In the genomic region with DNA sequence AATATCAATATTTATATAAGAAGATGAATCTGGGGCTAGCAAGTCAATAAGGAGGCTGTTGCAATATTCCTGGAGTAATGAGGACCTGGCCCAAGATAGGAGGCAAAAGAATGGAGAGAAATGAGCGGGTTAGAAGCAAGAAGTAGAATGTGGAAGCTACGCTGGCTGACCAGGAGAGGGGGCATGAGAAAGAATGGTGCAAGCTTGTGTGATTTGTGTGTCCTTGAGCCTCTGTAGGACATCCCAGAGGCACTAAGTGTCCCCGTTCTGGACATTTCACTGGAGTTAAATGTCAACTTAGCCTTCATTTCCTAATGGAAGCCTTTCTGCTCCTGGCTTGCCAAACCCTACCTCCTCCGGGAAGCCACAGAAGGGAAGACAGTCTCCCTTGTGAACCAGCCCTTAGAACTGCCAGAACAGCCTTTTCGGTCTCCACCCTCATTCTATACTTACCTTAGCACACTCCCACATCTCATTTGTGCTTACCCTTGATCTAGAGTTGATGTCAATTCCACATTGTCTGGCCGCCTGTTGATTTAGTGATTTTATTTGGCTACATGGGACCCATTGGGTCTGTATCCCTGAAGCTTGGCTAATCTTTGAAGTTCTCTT, we compare ENCODE assay signal across 1 cellular context.
TF ChIP-seq lines count a peak whose summit lies in the region.

No MANE protein-coding gene starts in this region.

TF ChIP-seq in WTC11, 78 proteins besides CTCF, POLR2A, EP300 and RAD21 (continued from another document):
- TF ChIP-seq, protein P1, sequence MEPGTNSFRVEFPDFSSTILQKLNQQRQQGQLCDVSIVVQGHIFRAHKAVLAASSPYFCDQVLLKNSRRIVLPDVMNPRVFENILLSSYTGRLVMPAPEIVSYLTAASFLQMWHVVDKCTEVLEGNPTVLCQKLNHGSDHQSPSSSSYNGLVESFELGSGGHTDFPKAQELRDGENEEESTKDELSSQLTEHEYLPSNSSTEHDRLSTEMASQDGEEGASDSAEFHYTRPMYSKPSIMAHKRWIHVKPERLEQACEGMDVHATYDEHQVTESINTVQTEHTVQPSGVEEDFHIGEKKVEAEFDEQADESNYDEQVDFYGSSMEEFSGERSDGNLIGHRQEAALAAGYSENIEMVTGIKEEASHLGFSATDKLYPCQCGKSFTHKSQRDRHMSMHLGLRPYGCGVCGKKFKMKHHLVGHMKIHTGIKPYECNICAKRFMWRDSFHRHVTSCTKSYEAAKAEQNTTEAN (CRISPR knock-in tag; IDR thresholded peaks at IDR 0.05) = no peak
- TF ChIP-seq MXD4 (CRISPR knock-in tag; IDR thresholded peaks at IDR 0.05; ENCODE audit: borderline replicate concordance) (no peak), ZNF219 (CRISPR knock-in tag; IDR thresholded peaks at IDR 0.05; ENCODE audit: borderline replicate concordance) (no peak), TEAD1 (CRISPR knock-in tag; IDR thresholded peaks at IDR 0.05) (no peak), GTF2I (CRISPR knock-in tag; conservative IDR thresholded peaks at IDR 0.05) (no peak), ZNF138 (CRISPR knock-in tag; conservative IDR thresholded peaks at IDR 0.05) (no peak), EMX1 (CRISPR knock-in tag; IDR thresholded peaks at IDR 0.05) (no peak), ATF1 (CRISPR knock-in tag; IDR thresholded peaks at IDR 0.05) (no peak), HMGA2 (CRISPR knock-in tag; IDR thresholded peaks at IDR 0.05) (no peak)
